11 cellular contexts compared by ENCODE assay signal in genomic region chr5:139012170-139012569, GRCh38.
"Had no signal": no experiment of that assay in that cellular context is flagged by ENCODE, and none has a peak within 500 bp of the region (broad histone marks: within the 10 kb centered on the region; RNA-seq: fewer than 3 reads in every experiment).

No MANE protein-coding gene starts in this region.

- H3K4me3 ChIP-seq: ascending aorta, colonic mucosa, gastroesophageal sphincter, SJSA1, testis had no signal

- ATAC-seq: gastroesophageal sphincter, left ventricle myocardium superior had no signal

- H3K9me3 ChIP-seq: ascending aorta, colonic mucosa, gastroesophageal sphincter, testis had no signal

- H3K4me1 ChIP-seq: ascending aorta, colonic mucosa, gastroesophageal sphincter, SJSA1, testis had no signal

- H3K27me3 Mint-ChIP-seq: stimulated activated naive CD8-positive, alpha-beta T cell treated with anti-CD3 and anti-CD28 coated beads, Interleukin-15, Interleukin-2, amounts not matched to agents 100 ng/mL and 50 ng/mL, for 24 hours had no signal

- DNase-seq: colonic mucosa; effector CD4-positive, alpha-beta T cell; left ventricle myocardium superior; stimulated activated CD4-positive, alpha-beta T cell treated with anti-CD3 and anti-CD28 coated beads, Interleukin-4, amount 100 ng/mL, for 1 hour; stimulated activated CD8-positive, alpha-beta memory T cell treated with anti-CD3 and anti-CD28 coated beads, Interleukin-4, amount 100 ng/mL, for 48 hours; T-helper 9 cell; testis had no signal

- H3K27ac Mint-ChIP-seq: stimulated activated naive CD8-positive, alpha-beta T cell treated with anti-CD3 and anti-CD28 coated beads, Interleukin-15, Interleukin-2, amounts not matched to agents 100 ng/mL and 50 ng/mL, for 24 hours had no signal

- H3K4me3 Mint-ChIP-seq: stimulated activated naive CD8-positive, alpha-beta T cell treated with anti-CD3 and anti-CD28 coated beads, Interleukin-15, Interleukin-2, amounts not matched to agents 100 ng/mL and 50 ng/mL, for 24 hours had no signal

- H3K27me3 ChIP-seq: ascending aorta, colonic mucosa, gastroesophageal sphincter, SJSA1, testis had no signal

- H3K9me3 Mint-ChIP-seq: stimulated activated naive CD8-positive, alpha-beta T cell treated with anti-CD3 and anti-CD28 coated beads, Interleukin-15, Interleukin-2, amounts not matched to agents 100 ng/mL and 50 ng/mL, for 24 hours had no signal

- H3K36me3 ChIP-seq: ascending aorta, colonic mucosa, SJSA1 had no signal

- H3K27ac ChIP-seq: ascending aorta, colonic mucosa, gastroesophageal sphincter, SJSA1, testis had no signal
